ENCODE assay signal across 25 cellular contexts in genomic region chr13:97496511-97496910, GRCh38.
DNase-seq lines count a peak whose midpoint lies in the region; ATAC-seq and TF ChIP-seq lines count a peak whose summit lies in the region.
"Had no signal": no experiment of that assay in that cellular context is flagged by ENCODE, and none has a peak within 500 bp of the region (broad histone marks: within the 10 kb centered on the region; RNA-seq: fewer than 3 reads in every experiment).

No MANE protein-coding gene starts in this region.

- no TSS peak for BruUV-seq in MCF 10A (replicated peaks; lab: Mats Ljungman, UMichigan)
- no TSS peak for BruUV-seq in mammary epithelial cell (replicated peaks; lab: Mats Ljungman, UMichigan)
- no TSS peak for BruUV-seq in OCI-LY7 (replicated peaks; lab: Mats Ljungman, UMichigan)

- dilution Hi-C loops in mammary epithelial cell (cut with HindIII; ENCODE audit: low sequenced_read_pairs) = no loop called here

- H3K79me2 ChIP-seq in mammary epithelial cell (ENCODE audit: insufficient read depth, low read length) (no peaks in the 10 kb centered on the region), OCI-LY7 (ENCODE audit: insufficient read depth, low read depth, low read length) (no peaks in the 10 kb centered on the region)

- CTCF ChIA-PET in MCF 10A (lab: Yijun Ruan, JAX) (no interaction called here), mammary epithelial cell (lab: Charles Lee; ENCODE audit: low non-redundant PET) (no interaction called here), OCI-LY7 (lab: Charles Lee; ENCODE audit: unreplicated experiment) (no interaction called here)

- H3K9me2 ChIP-seq in OCI-LY7 (ENCODE audit: insufficient read depth, low read length) = no peaks in the 10 kb centered on the region

- no peak overlapping the region for H2AFZ ChIP-seq in mammary epithelial cell (ENCODE audit: low read depth, low read length)
- H2AFZ ChIP-seq in OCI-LY7 (ENCODE audit: low read length) = no peak overlapping the region

- peak; percentile 57 for ATAC-seq in left lung
- no peak for ATAC-seq in HG02973 (IDR thresholded peaks at IDR 0.05; ENCODE audit: unreplicated experiment)
- ATAC-seq: K562 had no signal

- H3K4me2 ChIP-seq in mammary epithelial cell (ENCODE audit: insufficient read depth, low read depth, low read length) = no peak overlapping the region
- no peak overlapping the region for H3K4me2 ChIP-seq in OCI-LY7 (ENCODE audit: low read length)

- H3K27ac ChIP-seq in mammary epithelial cell (ENCODE audit: insufficient read depth, low read depth, low read length) = no peak overlapping the region
- no peak overlapping the region for H3K27ac ChIP-seq in left lung
- H3K27ac ChIP-seq in vagina = peak overlapping the region; percentile 9
- H3K27ac ChIP-seq in OCI-LY7 (ENCODE audit: low read depth, low read length, poor library complexity, severe bottlenecking) = no peak overlapping the region
- H3K27ac ChIP-seq: C4-2B had no signal

- TF ChIP-seq CTCF in MCF 10A (IDR thresholded peaks at IDR 0.05; ENCODE audit: unreplicated experiment) (no peak), mammary epithelial cell (conservative IDR thresholded peaks at IDR 0.05 in 1 of 2, IDR thresholded peaks at IDR 0.05 in 1 of 2; ENCODE audit: extremely low read depth in 1 of 2, insufficient read depth in 1 of 2, low read depth in 1 of 2, low read length in 2 of 2) (no peak), fibroblast of pulmonary artery (IDR thresholded peaks at IDR 0.05; ENCODE audit: low read length, missing control alignments) (no peak), left lung (IDR thresholded peaks at IDR 0.05) (no peak), vagina (IDR thresholded peaks at IDR 0.05) (no peak), OCI-LY7 (conservative IDR thresholded peaks at IDR 0.05; ENCODE audit: low read length) (no peak)

- POLR2A ChIA-PET in MCF 10A (lab: Yijun Ruan, JAX) = interaction anchor here (1.5 kb wide), 1 partner anchor 9 kb away, joined by 4 read pairs; no protein-coding TSS in a partner anchor
- POLR2A ChIA-PET in OCI-LY7 (lab: Charles Lee) = no interaction called here

- H3K36me3 Mint-ChIP-seq in MCF 10A (ENCODE audit: insufficient read depth, unreplicated experiment) = no peaks in the 10 kb centered on the region

- no peaks in the 10 kb centered on the region for H3K27me3 Mint-ChIP-seq in MCF 10A (ENCODE audit: insufficient read depth, unreplicated experiment)

- no peaks in the 10 kb centered on the region for H3K9me3 Mint-ChIP-seq in MCF 10A (ENCODE audit: unreplicated experiment)

- no peak overlapping the region for H3K4me3 Mint-ChIP-seq in MCF 10A (ENCODE audit: unreplicated experiment)
- H3K4me3 Mint-ChIP-seq: CD8-positive, alpha-beta memory T cell had no signal

- no peak overlapping the region for H3K9ac ChIP-seq in mammary epithelial cell (ENCODE audit: insufficient read depth, low read length)

- DNase-seq in MCF 10A (ENCODE audit: unreplicated experiment) (peak; percentile 23), mammary epithelial cell (no peak), fibroblast of pulmonary artery (ENCODE audit: low read depth) (peak; percentile 48), left lung (no peak), vagina (ENCODE audit: extremely low spot score in 2 of 2) (no peak), OCI-LY7 (ENCODE audit: low spot score) (no peak), RPMI8226 (no peak)
- DNase-seq: 8988T; AML-193; Calu3; CD8-positive, alpha-beta memory T cell; DMS153; GF-D8; H7; MM.1S; NCI-H1048; NCI-H1436; NCI-H1930; NCI-H226; NCI-H510A treated with DMSO at 0.1 percent for 48 hours; NCI-H774; Right ventricle myocardium superior had no signal

- intact Hi-C loops in MCF 10A (cut with micrococcal nuclease) (no loop called here), mammary epithelial cell (cut with micrococcal nuclease) (no loop called here), left lung (cut with DNase I) (no loop called here), vagina (cut with DNase I) (no loop called here), OCI-LY7 (cut with micrococcal nuclease; ENCODE audit: unreplicated experiment) (no loop called here)

- no peak overlapping the region for H3K27ac Mint-ChIP-seq in MCF 10A (ENCODE audit: low read depth, unreplicated experiment)
- H3K27ac Mint-ChIP-seq: CD8-positive, alpha-beta memory T cell had no signal

- H3K4me1 Mint-ChIP-seq in MCF 10A (ENCODE audit: insufficient read depth, unreplicated experiment) = peaks cover 6% of the 10 kb centered on the region
- H3K4me1 Mint-ChIP-seq: CD8-positive, alpha-beta memory T cell had no signal

- no peaks in the 10 kb centered on the region for H3K27me3 ChIP-seq in mammary epithelial cell (ENCODE audit: insufficient read depth, low read length)
- no peaks in the 10 kb centered on the region for H3K27me3 ChIP-seq in left lung
- no peaks in the 10 kb centered on the region for H3K27me3 ChIP-seq in vagina

- TF ChIP-seq POLR2A in vagina (IDR thresholded peaks at IDR 0.05) = no peak

- H3K4me1 ChIP-seq in mammary epithelial cell (ENCODE audit: insufficient read depth, low read length) (no peaks in the 10 kb centered on the region), left lung (no peaks in the 10 kb centered on the region), vagina (no peaks in the 10 kb centered on the region), OCI-LY7 (ENCODE audit: insufficient read depth, low read length, poor library complexity, severe bottlenecking) (no peaks in the 10 kb centered on the region)

- H4K20me1 ChIP-seq in mammary epithelial cell (ENCODE audit: insufficient read depth, low read length) (no peaks in the 10 kb centered on the region), OCI-LY7 (ENCODE audit: insufficient read depth, low read length) (no peaks in the 10 kb centered on the region)

- H3K4me3 ChIP-seq in mammary epithelial cell (replicated peaks in 1 of 3; ENCODE audit: insufficient read depth in 1 of 3, low read depth in 2 of 3, low read length in 3 of 3) (no peak overlapping the region), fibroblast of pulmonary artery (replicated peaks; ENCODE audit: low read depth, low read length) (no peak overlapping the region), left lung (no peak overlapping the region), vagina (no peak overlapping the region), OCI-LY7 (ENCODE audit: low read depth, low read length, poor library complexity, severe bottlenecking) (no peak overlapping the region)
- H3K4me3 ChIP-seq: K562 had no signal

- in situ Hi-C loops in mammary epithelial cell (cut with MboI; ENCODE audit: low sequenced_read_pairs in 2 of 2) = no loop called here

- 93% methylated on average over 2 of the region's 2 CpGs for WGBS in mammary epithelial cell (ENCODE audit: low coverage, missing lambda C conversion rate)

- H3K36me3 ChIP-seq in mammary epithelial cell (ENCODE audit: insufficient read depth, low read length) = no peaks in the 10 kb centered on the region
- no peaks in the 10 kb centered on the region for H3K36me3 ChIP-seq in left lung
- H3K36me3 ChIP-seq in vagina = no peaks in the 10 kb centered on the region
- no peaks in the 10 kb centered on the region for H3K36me3 ChIP-seq in OCI-LY7 (ENCODE audit: insufficient read depth, low read length)

- H3K9me3 ChIP-seq in mammary epithelial cell (replicated peaks; ENCODE audit: insufficient read depth, low read length) (no peaks in the 10 kb centered on the region), left lung (peaks cover 0 to 2% of the 10 kb centered on the region in 2 donors), vagina (no peaks in the 10 kb centered on the region), OCI-LY7 (ENCODE audit: low read length) (no peaks in the 10 kb centered on the region)

Comparison
In these comparisons a context has a peak if more than half of its experiments do, and no peak if none do; other contexts are left out.
1. DNase-seq: peak in MCF 10A (single experiment) and fibroblast of pulmonary artery (single experiment); none in mammary epithelial cell (single experiment), left lung (0 of 2), vagina (0 of 2), OCI-LY7 (single experiment) and RPMI8226 (single experiment).